2 cellular contexts compared by ENCODE assay signal in the genomic region with DNA sequence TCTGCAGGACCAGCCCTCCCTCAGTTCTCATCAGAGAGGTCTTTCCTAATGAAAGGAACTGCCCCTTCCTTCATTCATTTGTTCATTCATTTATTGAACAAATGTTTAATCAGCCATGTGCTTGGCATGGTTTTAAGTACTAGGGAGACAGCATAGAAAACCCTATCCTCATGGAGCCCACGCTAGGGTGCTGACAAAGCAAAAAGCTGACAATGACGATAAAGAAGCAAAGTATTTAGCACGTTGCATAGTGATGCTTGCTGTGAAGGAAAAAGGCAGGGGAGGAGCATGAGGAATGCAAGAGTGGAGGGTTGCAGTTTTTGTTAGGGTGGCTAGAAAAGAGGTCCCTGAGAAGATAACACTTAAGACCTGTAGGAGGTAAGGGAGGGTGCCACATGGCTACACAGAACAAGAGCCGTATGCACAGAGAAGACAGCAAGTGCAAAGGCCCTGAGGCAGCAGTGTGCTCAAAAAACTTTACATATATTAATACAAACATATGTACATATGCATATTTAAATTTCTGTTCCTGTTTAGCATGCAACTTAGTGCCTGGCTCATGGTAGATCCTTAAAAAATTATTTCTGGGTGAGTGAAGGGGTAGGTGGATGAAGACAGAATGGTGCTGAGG.
TF ChIP-seq lines count a peak whose summit lies in the region.

No MANE protein-coding gene starts in this region.

TF ChIP-seq in GM23338, 12 proteins besides CTCF, POLR2A, EP300 and RAD21:
- TF ChIP-seq NANOG (IDR thresholded peaks at IDR 0.05; ENCODE audit: borderline replicate concordance), result no peak
- TF ChIP-seq, protein P1, sequence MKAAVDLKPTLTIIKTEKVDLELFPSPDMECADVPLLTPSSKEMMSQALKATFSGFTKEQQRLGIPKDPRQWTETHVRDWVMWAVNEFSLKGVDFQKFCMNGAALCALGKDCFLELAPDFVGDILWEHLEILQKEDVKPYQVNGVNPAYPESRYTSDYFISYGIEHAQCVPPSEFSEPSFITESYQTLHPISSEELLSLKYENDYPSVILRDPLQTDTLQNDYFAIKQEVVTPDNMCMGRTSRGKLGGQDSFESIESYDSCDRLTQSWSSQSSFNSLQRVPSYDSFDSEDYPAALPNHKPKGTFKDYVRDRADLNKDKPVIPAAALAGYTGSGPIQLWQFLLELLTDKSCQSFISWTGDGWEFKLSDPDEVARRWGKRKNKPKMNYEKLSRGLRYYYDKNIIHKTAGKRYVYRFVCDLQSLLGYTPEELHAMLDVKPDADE (IDR thresholded peaks at IDR 0.05), result no peak

TF ChIP-seq in WTC11, 78 proteins besides CTCF, POLR2A, EP300 and RAD21:
- TF ChIP-seq, protein P2, sequence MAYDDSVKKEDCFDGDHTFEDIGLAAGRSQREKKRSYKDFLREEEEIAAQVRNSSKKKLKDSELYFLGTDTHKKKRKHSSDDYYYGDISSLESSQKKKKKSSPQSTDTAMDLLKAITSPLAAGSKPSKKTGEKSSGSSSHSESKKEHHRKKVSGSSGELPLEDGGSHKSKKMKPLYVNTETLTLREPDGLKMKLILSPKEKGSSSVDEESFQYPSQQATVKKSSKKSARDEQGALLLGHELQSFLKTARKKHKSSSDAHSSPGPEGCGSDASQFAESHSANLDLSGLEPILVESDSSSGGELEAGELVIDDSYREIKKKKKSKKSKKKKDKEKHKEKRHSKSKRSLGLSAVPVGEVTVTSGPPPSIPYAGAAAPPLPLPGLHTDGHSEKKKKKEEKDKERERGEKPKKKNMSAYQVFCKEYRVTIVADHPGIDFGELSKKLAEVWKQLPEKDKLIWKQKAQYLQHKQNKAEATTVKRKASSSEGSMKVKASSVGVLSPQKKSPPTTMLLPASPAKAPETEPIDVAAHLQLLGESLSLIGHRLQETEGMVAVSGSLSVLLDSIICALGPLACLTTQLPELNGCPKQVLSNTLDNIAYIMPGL (CRISPR knock-in tag; IDR thresholded peaks at IDR 0.05), result no peak
- TF ChIP-seq NR3C1 (CRISPR knock-in tag; conservative IDR thresholded peaks at IDR 0.05; ENCODE audit: low read depth) (no peak), GTF2I (CRISPR knock-in tag; conservative IDR thresholded peaks at IDR 0.05) (peak; percentile 82; the same call in 1 of the 2 replicates)
- TF ChIP-seq, protein P3, sequence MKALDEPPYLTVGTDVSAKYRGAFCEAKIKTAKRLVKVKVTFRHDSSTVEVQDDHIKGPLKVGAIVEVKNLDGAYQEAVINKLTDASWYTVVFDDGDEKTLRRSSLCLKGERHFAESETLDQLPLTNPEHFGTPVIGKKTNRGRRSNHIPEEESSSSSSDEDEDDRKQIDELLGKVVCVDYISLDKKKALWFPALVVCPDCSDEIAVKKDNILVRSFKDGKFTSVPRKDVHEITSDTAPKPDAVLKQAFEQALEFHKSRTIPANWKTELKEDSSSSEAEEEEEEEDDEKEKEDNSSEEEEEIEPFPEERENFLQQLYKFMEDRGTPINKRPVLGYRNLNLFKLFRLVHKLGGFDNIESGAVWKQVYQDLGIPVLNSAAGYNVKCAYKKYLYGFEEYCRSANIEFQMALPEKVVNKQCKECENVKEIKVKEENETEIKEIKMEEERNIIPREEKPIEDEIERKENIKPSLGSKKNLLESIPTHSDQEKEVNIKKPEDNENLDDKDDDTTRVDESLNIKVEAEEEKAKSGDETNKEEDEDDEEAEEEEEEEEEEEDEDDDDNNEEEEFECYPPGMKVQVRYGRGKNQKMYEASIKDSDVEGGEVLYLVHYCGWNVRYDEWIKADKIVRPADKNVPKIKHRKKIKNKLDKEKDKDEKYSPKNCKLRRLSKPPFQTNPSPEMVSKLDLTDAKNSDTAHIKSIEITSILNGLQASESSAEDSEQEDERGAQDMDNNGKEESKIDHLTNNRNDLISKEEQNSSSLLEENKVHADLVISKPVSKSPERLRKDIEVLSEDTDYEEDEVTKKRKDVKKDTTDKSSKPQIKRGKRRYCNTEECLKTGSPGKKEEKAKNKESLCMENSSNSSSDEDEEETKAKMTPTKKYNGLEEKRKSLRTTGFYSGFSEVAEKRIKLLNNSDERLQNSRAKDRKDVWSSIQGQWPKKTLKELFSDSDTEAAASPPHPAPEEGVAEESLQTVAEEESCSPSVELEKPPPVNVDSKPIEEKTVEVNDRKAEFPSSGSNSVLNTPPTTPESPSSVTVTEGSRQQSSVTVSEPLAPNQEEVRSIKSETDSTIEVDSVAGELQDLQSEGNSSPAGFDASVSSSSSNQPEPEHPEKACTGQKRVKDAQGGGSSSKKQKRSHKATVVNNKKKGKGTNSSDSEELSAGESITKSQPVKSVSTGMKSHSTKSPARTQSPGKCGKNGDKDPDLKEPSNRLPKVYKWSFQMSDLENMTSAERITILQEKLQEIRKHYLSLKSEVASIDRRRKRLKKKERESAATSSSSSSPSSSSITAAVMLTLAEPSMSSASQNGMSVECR (CRISPR knock-in tag; IDR thresholded peaks at IDR 0.05; ENCODE audit: borderline replicate concordance), result no peak
